ENCODE assay signal across 15 cellular contexts in genomic region chr20:31751126-31751525, GRCh38. TPM values are rescaled to one million over a fixed set of nuclear protein-coding genes. Genes with fewer than 3 reads are reported as not detected.
A peak's percentile ranks its signal among the peaks of the same experiment; 100 is the strongest.
DNase-seq lines count a peak whose midpoint lies in the region; ATAC-seq and TF ChIP-seq lines count a peak whose summit lies in the region.
"Had no signal": no experiment of that assay in that cellular context is flagged by ENCODE, and none has a peak within 500 bp of the region (broad histone marks: within the 10 kb centered on the region; RNA-seq: fewer than 3 reads in every experiment).

No MANE protein-coding gene starts in this region.

- H3K9me2 ChIP-seq in hepatocyte (replicated peaks; ENCODE audit: insufficient read depth) = no peaks in the 10 kb centered on the region

- peaks cover 93% of the 10 kb centered on the region for H3K79me2 ChIP-seq in fibroblast of lung (ENCODE audit: control insufficient read depth, insufficient read depth, low read length)
- peaks cover 95% of the 10 kb centered on the region for H3K79me2 ChIP-seq in hepatocyte

- intact Hi-C loops in psoas muscle (cut with DNase I) = loop anchor here in 1 of 2 donors (5.0 kb wide), 1 partner anchor 56 kb away; no protein-coding TSS in a partner anchor

- H3K4me3 Mint-ChIP-seq in CD4-positive, CD25-positive, alpha-beta regulatory T cell = no peak overlapping the region
- H3K4me3 Mint-ChIP-seq: activated naive CD4-positive, alpha-beta T cell treated with anti-CD3 and anti-CD28 coated beads, Interleukin-2, amount 10 ng/mL, durations not matched to agents 7 days and 5 days; CD4-positive, alpha-beta T cell; T-helper 17 cell had no signal

- H3K27me3 Mint-ChIP-seq in CD4-positive, CD25-positive, alpha-beta regulatory T cell = no peaks in the 10 kb centered on the region
- H3K27me3 Mint-ChIP-seq: activated naive CD4-positive, alpha-beta T cell treated with anti-CD3 and anti-CD28 coated beads, Interleukin-2, amount 10 ng/mL, durations not matched to agents 7 days and 5 days; CD4-positive, alpha-beta T cell; T-helper 17 cell had no signal

- no peaks in the 10 kb centered on the region for H3K9me3 ChIP-seq in CD4-positive, CD25-positive, alpha-beta regulatory T cell (ENCODE audit: control insufficient read depth in 2 of 2, low read length in 2 of 2)
- H3K9me3 ChIP-seq in fibroblast of lung (ENCODE audit: control insufficient read depth, insufficient read depth, low read depth, low read length) (no peaks in the 10 kb centered on the region), psoas muscle (no peaks in the 10 kb centered on the region), hepatocyte (ENCODE audit: low read depth) (no peaks in the 10 kb centered on the region)

- peaks cover 5% of the 10 kb centered on the region for H3K4me1 ChIP-seq in CD4-positive, CD25-positive, alpha-beta regulatory T cell (ENCODE audit: control insufficient read depth, insufficient read depth, low read length, poor library complexity, severe bottlenecking)
- H3K4me1 ChIP-seq in fibroblast of lung (ENCODE audit: control insufficient read depth, extremely low read depth, insufficient read depth, low read length) = peaks cover 7% of the 10 kb centered on the region
- peaks cover 30% of the 10 kb centered on the region for H3K4me1 ChIP-seq in psoas muscle
- H3K4me1 ChIP-seq in hepatocyte (ENCODE audit: insufficient read depth) = no peaks in the 10 kb centered on the region

- DNase-seq in CD4-positive, CD25-positive, alpha-beta regulatory T cell = no peak
- DNase-seq in RPMI7951 (ENCODE audit: low read depth) = peak; percentile 34
- DNase-seq in fibroblast of lung (ENCODE audit: low read depth in 2 of 2) = peak; percentile 92 to 95
- DNase-seq in psoas muscle = no peak
- DNase-seq in hepatocyte (ENCODE audit: low spot score) = no peak
- DNase-seq in NCI-H2196 treated with DMSO at 0.1 percent for 48 hours (lab: John Stamatoyannopoulos, UW; ENCODE audit: unreplicated experiment) = no peak
- DNase-seq in mucosa of gallbladder (ENCODE audit: low spot score) = no peak
- DNase-seq: activated naive CD4-positive, alpha-beta T cell treated with anti-CD3 and anti-CD28 coated beads, Interleukin-2, amount 10 ng/mL, durations not matched to agents 7 days and 5 days; CD4-positive, alpha-beta T cell; erythroblast; mesendoderm; NCI-H2107; nucleus accumbens; T-helper 17 cell had no signal

- H2AFZ ChIP-seq in fibroblast of lung (ENCODE audit: low read length) (no peak overlapping the region), hepatocyte (no peak overlapping the region)

- peaks cover 4% of the 10 kb centered on the region for H3K36me3 Mint-ChIP-seq in CD4-positive, CD25-positive, alpha-beta regulatory T cell

- no peak for ATAC-seq in CD4-positive, CD25-positive, alpha-beta regulatory T cell (ENCODE audit: low read depth in 2 of 2)
- ATAC-seq in psoas muscle (no peak), HG02970 (IDR thresholded peaks at IDR 0.05; ENCODE audit: low FRiP score, unreplicated experiment) (no peak)
- ATAC-seq: T-helper 17 cell had no signal

- H3K9ac ChIP-seq in fibroblast of lung (ENCODE audit: insufficient read depth, low read length) = no peak overlapping the region

- TF ChIP-seq CTCF in fibroblast of lung (conservative IDR thresholded peaks at IDR 0.05 in 1 of 2, IDR thresholded peaks at IDR 0.05 in 1 of 2; ENCODE audit: low read depth in 1 of 2, low read length in 2 of 2) (no peak), psoas muscle (IDR thresholded peaks at IDR 0.05) (no peak), hepatocyte (IDR thresholded peaks at IDR 0.05; ENCODE audit: poor library complexity) (no peak)

- no peak overlapping the region for H3K4me3 ChIP-seq in CD4-positive, CD25-positive, alpha-beta regulatory T cell (ENCODE audit: low read depth, low read length)
- no peak overlapping the region for H3K4me3 ChIP-seq in fibroblast of lung (replicated peaks in 1 of 4; ENCODE audit: control extremely low read depth in 1 of 4, insufficient read depth in 1 of 4, low read depth in 3 of 4, low read length in 4 of 4)
- H3K4me3 ChIP-seq in psoas muscle = no peak overlapping the region
- no peak overlapping the region for H3K4me3 ChIP-seq in hepatocyte

- H3K36me3 ChIP-seq in CD4-positive, CD25-positive, alpha-beta regulatory T cell (ENCODE audit: control insufficient read depth, insufficient read depth, low read length) = no peaks in the 10 kb centered on the region
- H3K36me3 ChIP-seq in fibroblast of lung (ENCODE audit: control insufficient read depth, insufficient read depth, low read length) = no peaks in the 10 kb centered on the region
- H3K36me3 ChIP-seq in psoas muscle (ENCODE audit: insufficient read depth in 1 of 2, low read depth in 1 of 2) = no peaks in the 10 kb centered on the region
- no peaks in the 10 kb centered on the region for H3K36me3 ChIP-seq in hepatocyte (replicated peaks; ENCODE audit: insufficient read depth, low read depth)

- H3K27ac ChIP-seq in CD4-positive, CD25-positive, alpha-beta regulatory T cell (ENCODE audit: insufficient read depth, low read length, poor library complexity, severe bottlenecking) = no peak overlapping the region
- H3K27ac ChIP-seq in fibroblast of lung (ENCODE audit: insufficient read depth, low read length) = peak overlapping the region; percentile 77
- peak overlapping the region; percentile 30 for H3K27ac ChIP-seq in psoas muscle
- no peak overlapping the region for H3K27ac ChIP-seq in hepatocyte

- H3K27ac Mint-ChIP-seq in CD4-positive, CD25-positive, alpha-beta regulatory T cell = peak overlapping the region in 2 of 3 donors; percentile 59 to 74
- H3K27ac Mint-ChIP-seq: activated naive CD4-positive, alpha-beta T cell treated with anti-CD3 and anti-CD28 coated beads, Interleukin-2, amount 10 ng/mL, durations not matched to agents 7 days and 5 days; CD4-positive, alpha-beta T cell; T-helper 17 cell had no signal

- H3K4me2 ChIP-seq in fibroblast of lung (ENCODE audit: extremely low read depth, insufficient read depth, low read length) (no peak overlapping the region), hepatocyte (no peak overlapping the region)

- no peaks in the 10 kb centered on the region for H4K20me1 ChIP-seq in fibroblast of lung (ENCODE audit: control insufficient read depth, extremely low read depth, insufficient read depth, low read length)
- no peaks in the 10 kb centered on the region for H4K20me1 ChIP-seq in hepatocyte (ENCODE audit: insufficient read depth, poor library complexity, severe bottlenecking)

- H3K9me3 Mint-ChIP-seq in CD4-positive, CD25-positive, alpha-beta regulatory T cell = no peaks in the 10 kb centered on the region
- H3K9me3 Mint-ChIP-seq: activated naive CD4-positive, alpha-beta T cell treated with anti-CD3 and anti-CD28 coated beads, Interleukin-2, amount 10 ng/mL, durations not matched to agents 7 days and 5 days; CD4-positive, alpha-beta T cell had no signal

- H3K27me3 ChIP-seq in CD4-positive, CD25-positive, alpha-beta regulatory T cell (ENCODE audit: control insufficient read depth, insufficient read depth, low read length) = no peaks in the 10 kb centered on the region
- no peaks in the 10 kb centered on the region for H3K27me3 ChIP-seq in fibroblast of lung (ENCODE audit: control insufficient read depth, insufficient read depth, low read length)
- no peaks in the 10 kb centered on the region for H3K27me3 ChIP-seq in psoas muscle (ENCODE audit: insufficient read depth in 3 of 3, low read length in 2 of 3)
- no peaks in the 10 kb centered on the region for H3K27me3 ChIP-seq in hepatocyte

- WGBS in psoas muscle, 3 donors = 10 to 20% (median 15%) methylated on average over 1 of the region's 1 CpG
- WGBS in hepatocyte (ENCODE audit: low lambda C conversion rate, missing lambda C conversion rate) = 61% methylated on average over 1 of the region's 1 CpG

- peaks cover 3 to 39% (median 25%) of the 10 kb centered on the region in 4 donors for H3K4me1 Mint-ChIP-seq in CD4-positive, CD25-positive, alpha-beta regulatory T cell

RNA-seq across cellular contexts. Expression of gene TPX2, which starts 12.0 kb away (rescaled TPM):
- total RNA-seq in CD4-positive, CD25-positive, alpha-beta regulatory T cell = 5.4 TPM
- polyA plus RNA-seq in CD4-positive, CD25-positive, alpha-beta regulatory T cell = 1 to 10 TPM; 3.1 to 6.3 (median 3.8) TPM
- 293 and 312 TPM in 2 replicates for total RNA-seq in RPMI7951 (2014; rRNA removed; shearing (Covaris generic))
- total RNA-seq in fibroblast of lung (5.4 and 21.0 TPM in 2 replicates), psoas muscle (1 to 10 TPM in 3 of 4 donors, under 1 TPM in 1; 0.63 to 2.2 (median 1.6) TPM), hepatocyte (22.9 and 23.9 TPM in 2 replicates), mucosa of gallbladder (2.6 TPM)
- polyA plus RNA-seq in fibroblast of lung (19.9 and 72.2 TPM in 2 replicates), psoas muscle (1 to 10 TPM; 2.6 to 8.5 (median 3.4) TPM), hepatocyte (16.3 and 18.5 TPM in 2 replicates)
- polyA plus RNA-seq in fibroblast of lung (2012) = 21.0 and 71.3 TPM in 2 replicates
- 6.1 and 22.6 TPM in 2 replicates for polyA minus RNA-seq in fibroblast of lung (ENCODE audit: low replicate concordance)

RNA-seq across cellular contexts. Expression of gene BCL2L1, which starts 28.5 kb away (rescaled TPM):
- 38.1 TPM for total RNA-seq in CD4-positive, CD25-positive, alpha-beta regulatory T cell
- 10 to 100 TPM; 15.5 to 19.6 (median 17.3) TPM for polyA plus RNA-seq in CD4-positive, CD25-positive, alpha-beta regulatory T cell
- 71.8 and 86.4 TPM in 2 replicates for total RNA-seq in RPMI7951 (2014; rRNA removed; shearing (Covaris generic))
- total RNA-seq in fibroblast of lung = 50.8 and 77.1 TPM in 2 replicates
- 61.8 and 107 TPM in 2 replicates for polyA plus RNA-seq in fibroblast of lung
- polyA plus RNA-seq in fibroblast of lung (2012) = 63.9 and 103 TPM in 2 replicates
- polyA minus RNA-seq in fibroblast of lung (ENCODE audit: low replicate concordance) = 62.6 and 98.4 TPM in 2 replicates
- 10 to 100 TPM; 34.5 to 95.1 (median 76.3) TPM for total RNA-seq in psoas muscle
- polyA plus RNA-seq in psoas muscle = 100 to 1,000 TPM in 1 of 3 donors, 10 to 100 TPM in 2; 42.3 to 204 (median 48.2) TPM
- total RNA-seq in hepatocyte = 139 and 145 TPM in 2 replicates
- polyA plus RNA-seq in hepatocyte = 104 and 108 TPM in 2 replicates
- total RNA-seq in mucosa of gallbladder = 191 TPM

Comparison
In these comparisons a context has a peak if more than half of its experiments do, and no peak if none do; other contexts are left out.
1. DNase-seq: peak in RPMI7951 (single experiment) and fibroblast of lung (2 of 2); none in CD4-positive, CD25-positive, alpha-beta regulatory T cell (0 of 3), psoas muscle (0 of 2), hepatocyte (single experiment), NCI-H2196 treated with DMSO at 0.1 percent for 48 hours (single experiment) and mucosa of gallbladder (single experiment).
2. H3K27ac ChIP-seq: peak in fibroblast of lung (single experiment) and psoas muscle (single experiment); none in CD4-positive, CD25-positive, alpha-beta regulatory T cell (single experiment) and hepatocyte (single experiment).
3. RNA of gene TPX2, which starts 12.0 kb away (total RNA-seq): 293 to 312 TPM in RPMI7951; 22.9 to 23.9 TPM in hepatocyte, 5.4 to 21.0 TPM in fibroblast of lung, 5.4 TPM in CD4-positive, CD25-positive, alpha-beta regulatory T cell (single experiment), 2.6 TPM in mucosa of gallbladder (single experiment) and 0.63 to 2.2 TPM in psoas muscle; every median in the first group is over 10 times any median in the second.